8 cellular contexts compared by ENCODE assay signal in genomic region chr11:1382831-1383607, GRCh38. TPM values are rescaled to one million over a fixed set of nuclear protein-coding genes. Genes with fewer than 3 reads are reported as not detected.
DNase-seq lines count a peak whose midpoint lies in the region; ATAC-seq and TF ChIP-seq lines count a peak whose summit lies in the region.

No MANE protein-coding gene starts in this region.

- peaks cover 0 to 7% (median 1%) of the 10 kb centered on the region in 3 donors for H3K9me3 Mint-ChIP-seq in IgD-negative memory B cell
- no peaks in the 10 kb centered on the region for H3K9me3 Mint-ChIP-seq in activated naive CD4-positive, alpha-beta T cell treated with anti-CD3 and anti-CD28 coated beads, Interleukin-2, amount 50 U/mL, for 72 hours

- H3K27ac ChIP-seq in SK-N-MC (no peak overlapping the region), ovary (peak overlapping the region in 1 of 2 donors; percentile 39), testis (peak overlapping the region; percentile 59 to 73)

- H3K4me1 ChIP-seq in ovary (ENCODE audit: insufficient read depth) (no peaks in the 10 kb centered on the region), testis (peaks cover 4% of the 10 kb centered on the region)

- TF ChIP-seq EP300 in ovary (IDR thresholded peaks at IDR 0.05): no peak

- H3K36me3 Mint-ChIP-seq in IgD-negative memory B cell: no peaks in the 10 kb centered on the region
- H3K36me3 Mint-ChIP-seq in activated naive CD4-positive, alpha-beta T cell treated with anti-CD3 and anti-CD28 coated beads, Interleukin-2, amount 50 U/mL, for 72 hours: no peaks in the 10 kb centered on the region

- H3K4me3 ChIP-seq in BJ (ENCODE audit: low read depth, low read length): peak overlapping the region; percentile 58
- H3K4me3 ChIP-seq in SK-N-MC: peak overlapping the region; percentile 72
- H3K4me3 ChIP-seq in ovary: peak overlapping the region; percentile 37
- peak overlapping the region; percentile 45 to 70 for H3K4me3 ChIP-seq in testis

- intact Hi-C loops in Right ventricle myocardium superior (cut with DNase I): no loop called here
- intact Hi-C loops in ovary (cut with DNase I): no loop called here
- intact Hi-C loops in testis (cut with DNase I; ENCODE audit: low total_unique reads): loop anchor here (10.0 kb wide), 1 partner anchor 68 kb away; no protein-coding TSS in a partner anchor

- WGBS in ovary, 3 donors: 0 to 1% (median 1%) methylated on average over 32 to 56 of the region's 56 CpGs
- 0 to 1% methylated on average over 17 to 56 of the region's 56 CpGs for WGBS in testis, 2 donors

- CTCF ChIA-PET in BJ (lab: Yijun Ruan, JAX): interaction anchor here (1.3 kb wide), 1 partner anchor 10 kb away, joined by 4 read pairs; no protein-coding TSS in a partner anchor

- peaks cover 15 to 20% (median 15%) of the 10 kb centered on the region in 3 donors for H3K4me1 Mint-ChIP-seq in IgD-negative memory B cell

- no peaks in the 10 kb centered on the region for H3K36me3 ChIP-seq in BJ (ENCODE audit: control insufficient read depth, insufficient read depth, low read length)
- H3K36me3 ChIP-seq in SK-N-MC (ENCODE audit: insufficient read depth, low read length): no peaks in the 10 kb centered on the region
- H3K36me3 ChIP-seq in ovary: no peaks in the 10 kb centered on the region
- H3K36me3 ChIP-seq in testis (ENCODE audit: low read depth, missing control alignments): no peaks in the 10 kb centered on the region

- peak overlapping the region; percentile 91 to 93 (median 93) for H3K27ac Mint-ChIP-seq in IgD-negative memory B cell
- peak overlapping the region; percentile 36 to 83 for H3K27ac Mint-ChIP-seq in activated naive CD4-positive, alpha-beta T cell treated with anti-CD3 and anti-CD28 coated beads, Interleukin-2, amount 50 U/mL, for 72 hours

- H3K9me3 ChIP-seq in SK-N-MC (ENCODE audit: low read depth, low read length): no peaks in the 10 kb centered on the region
- no peaks in the 10 kb centered on the region for H3K9me3 ChIP-seq in ovary
- no peaks in the 10 kb centered on the region for H3K9me3 ChIP-seq in testis

- H3K27me3 ChIP-seq in BJ (ENCODE audit: control insufficient read depth, insufficient read depth, low read length) (peaks cover 4% of the 10 kb centered on the region; the same call in 1 of the 2 replicates), ovary (no peaks in the 10 kb centered on the region), testis (no peaks in the 10 kb centered on the region)

- peak; percentile 86 to 87 for ATAC-seq in activated naive CD4-positive, alpha-beta T cell treated with anti-CD3 and anti-CD28 coated beads, Interleukin-2, amount 50 U/mL, for 72 hours
- ATAC-seq in Right ventricle myocardium superior (ENCODE audit: poor library complexity): peak; percentile 93

- no peak overlapping the region for H3K9ac ChIP-seq in SK-N-MC (ENCODE audit: insufficient read length)

- no peaks in the 10 kb centered on the region for H3K27me3 Mint-ChIP-seq in IgD-negative memory B cell

- TF ChIP-seq CTCF in BJ (IDR thresholded peaks at IDR 0.05; ENCODE audit: insufficient read depth, low read depth, low read length): 0 out of 2 replicates have a peak, but pooled peaks have one; percentile 12
- no peak for TF ChIP-seq CTCF in GM20000 (IDR thresholded peaks at IDR 0.05; ENCODE audit: extremely low read depth, missing control alignments)
- peak in 1 of 3 donors; percentile 17 for TF ChIP-seq CTCF in ovary (IDR thresholded peaks at IDR 0.05)
- TF ChIP-seq CTCF in testis (IDR thresholded peaks at IDR 0.05): peak in 1 of 3 experiments; percentile 5

- POLR2A ChIA-PET in BJ (lab: Charles Lee): no interaction called here

- no peak for TF ChIP-seq POLR2A in ovary (IDR thresholded peaks at IDR 0.05)
- no peak for TF ChIP-seq POLR2A in testis (IDR thresholded peaks at IDR 0.05)

- no peak for DNase-seq in BJ (ENCODE audit: low read depth)
- peak; percentile 92 for DNase-seq in GM20000 (ENCODE audit: low spot score)
- no peak for DNase-seq in SK-N-MC (ENCODE audit: low read depth, low spot score)
- DNase-seq in activated naive CD4-positive, alpha-beta T cell treated with anti-CD3 and anti-CD28 coated beads, Interleukin-2, amount 50 U/mL, for 72 hours (ENCODE audit: low spot score in 2 of 2): peak; percentile 61 to 80
- peak; percentile 85 for DNase-seq in Right ventricle myocardium superior
- DNase-seq in ovary: peak; percentile 69 to 80 (median 79)
- peak; percentile 91 for DNase-seq in testis

- H3K4me3 Mint-ChIP-seq in IgD-negative memory B cell: peak overlapping the region; percentile 82 to 95 (median 88)

RNA-seq across cellular contexts. Expression of gene BRSK2, which starts 6.7 kb away (rescaled TPM):
- polyA plus RNA-seq in BJ (2011; rRNA removed) (0.18 and 0.28 TPM in 2 replicates), IgD-negative memory B cell (not detected), ovary (under 1 TPM; 0.22 to 0.52 TPM), testis (ENCODE audit: insufficient read depth, low read depth, low replicate concordance) (24.7 TPM)
- 0.28 TPM in 1 of 2 replicates, not detected in the other for polyA minus RNA-seq in BJ (2011; rRNA and poly(A)+ RNA removed)
- 1 to 10 TPM in 1 of 2 donors, under 1 TPM in 1; 0.45 to 1.3 TPM for total RNA-seq in activated naive CD4-positive, alpha-beta T cell treated with anti-CD3 and anti-CD28 coated beads, Interleukin-2, amount 50 U/mL, for 72 hours
- total RNA-seq in Right ventricle myocardium superior (0.67 TPM), ovary (1 to 10 TPM in 3 of 7 donors, under 1 TPM in 4; 0.35 to 1.5 (median 0.68) TPM), testis (10 to 100 TPM; 49.1 to 52.3 TPM)

Comparison
In these comparisons a context has a peak if more than half of its experiments do, and no peak if none do; other contexts are left out.
1. DNase-seq: peak in GM20000 (single experiment), activated naive CD4-positive, alpha-beta T cell treated with anti-CD3 and anti-CD28 coated beads, Interleukin-2, amount 50 U/mL, for 72 hours (2 of 2), Right ventricle myocardium superior (single experiment), ovary (5 of 5) and testis (single experiment); none in BJ (single experiment) and SK-N-MC (single experiment).
2. RNA of gene BRSK2, which starts 6.7 kb away (total RNA-seq): 49.1 to 52.3 TPM in testis; 0.45 to 1.3 TPM in activated naive CD4-positive, alpha-beta T cell treated with anti-CD3 and anti-CD28 coated beads, Interleukin-2, amount 50 U/mL, for 72 hours, 0.35 to 1.5 TPM in ovary and 0.67 TPM in Right ventricle myocardium superior (single experiment); every median in the first group is over 10 times any median in the second.
3. Peak in every context shown above with its lines, with median percentiles within 50 percentile points of each other: H3K4me3 ChIP-seq.